8 cellular contexts compared by ENCODE assay signal in the genomic region with DNA sequence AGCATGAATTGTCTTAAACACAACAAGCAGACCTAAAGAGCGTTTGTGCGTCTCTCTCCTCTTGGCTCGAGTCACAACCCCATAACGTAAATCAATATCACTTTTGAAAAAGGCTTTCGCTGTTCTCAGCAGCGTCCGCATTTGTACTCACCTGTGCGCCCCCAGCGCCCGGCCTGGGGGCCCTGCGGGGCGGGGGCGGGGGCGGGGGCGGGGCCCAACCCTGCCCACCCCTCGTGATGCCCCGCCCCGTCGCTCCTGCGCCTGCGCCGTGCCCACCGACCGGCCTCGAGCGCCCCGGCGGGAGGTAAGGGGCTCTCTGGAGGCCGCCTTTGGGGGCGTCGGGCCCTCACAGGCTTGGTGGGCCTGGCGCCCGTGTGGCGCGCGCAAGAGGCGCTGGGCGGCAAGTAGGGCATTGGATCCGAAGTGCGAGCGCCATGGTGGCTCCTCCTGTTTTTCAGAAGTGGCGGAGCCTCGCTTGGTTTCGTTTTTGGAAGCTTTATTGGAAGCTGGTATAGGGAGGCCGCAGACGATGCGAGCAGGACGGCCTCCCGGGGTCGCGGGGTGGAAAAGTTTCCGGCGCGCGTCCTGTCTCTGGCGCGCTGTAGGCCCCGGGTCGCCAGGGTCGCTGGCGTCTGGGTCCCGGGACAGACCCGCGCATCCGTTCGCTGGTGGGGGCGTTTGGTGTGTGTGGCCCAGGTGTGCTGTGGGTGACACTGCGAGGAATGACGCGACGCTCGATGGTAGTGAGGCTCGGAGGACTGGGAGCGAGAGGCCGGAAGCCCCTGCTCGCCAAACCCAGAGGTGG. TPM values are rescaled to one million over a fixed set of nuclear protein-coding genes. Genes with fewer than 3 reads are reported as not detected.
DNase-seq lines count a peak whose midpoint lies in the region; ATAC-seq, FAIRE-seq and TF ChIP-seq lines count a peak whose summit lies in the region.

TSS of gene STX17 (plus strand) at position 252 of the 805 bp plus-strand sequence. CDS start 8,586 bp downstream, outside the sequence.

- intact Hi-C loops in ovary (cut with DNase I), result loop anchor here in 2 of 4 donors (5.0 to 10.0 kb wide), 2 partner anchors 82 to 84 kb away; partner anchors contain the start of gene NR4A3 (in 2 of the 2)

- no peak for TF ChIP-seq CTCF in Loucy (conservative IDR thresholded peaks at IDR 0.05; ENCODE audit: low read length)
- no peak for TF ChIP-seq CTCF in SK-N-SH (IDR thresholded peaks at IDR 0.05)
- TF ChIP-seq CTCF in glutamatergic neuron (IDR thresholded peaks at IDR 0.05; ENCODE audit: partially characterized antibody, unreplicated experiment), result no peak
- peak in 1 of 3 donors; percentile 27 for TF ChIP-seq CTCF in ovary (IDR thresholded peaks at IDR 0.05)

- H3K4me1 ChIP-seq in Loucy (ENCODE audit: insufficient read depth, low read length, poor library complexity, severe bottlenecking) (peaks cover 27% of the 10 kb centered on the region), SK-N-SH (ENCODE audit: control insufficient read depth in 1 of 2, insufficient read depth in 2 of 2, low read depth in 1 of 2, low read length in 1 of 2) (peaks cover 5 to 8% of the 10 kb centered on the region in 2 experiments; a peak in 3 of 4 replicates), ovary (ENCODE audit: insufficient read depth) (peaks cover 1% of the 10 kb centered on the region), thymus (ENCODE audit: control insufficient read depth, insufficient read depth, low read length) (no peaks in the 10 kb centered on the region)

- peaks cover 2% of the 10 kb centered on the region for H3K4me1 Mint-ChIP-seq in glutamatergic neuron (ENCODE audit: low read depth, unreplicated experiment)

- DNase-seq in G401 (ENCODE audit: low spot score), result peak; percentile 72
- peak; percentile 88 for DNase-seq in H54 (ENCODE audit: insufficient read length, low spot score)
- DNase-seq in SK-N-SH, result peak; percentile 98
- DNase-seq in activated naive CD4-positive, alpha-beta T cell treated with anti-CD3 and anti-CD28 coated beads, Interleukin-2, amount 50 U/mL, for 72 hours (ENCODE audit: low spot score in 2 of 2), result peak; percentile 82 to 83
- DNase-seq in glutamatergic neuron, result peak; percentile 83
- peak; percentile 81 to 90 (median 88) for DNase-seq in ovary

- peaks cover 6 to 17% of the 10 kb centered on the region in 2 donors for H3K36me3 Mint-ChIP-seq in activated naive CD4-positive, alpha-beta T cell treated with anti-CD3 and anti-CD28 coated beads, Interleukin-2, amount 50 U/mL, for 72 hours
- H3K36me3 Mint-ChIP-seq in glutamatergic neuron (ENCODE audit: unreplicated experiment), result no peaks in the 10 kb centered on the region

- peaks cover 9% of the 10 kb centered on the region for H3K27me3 Mint-ChIP-seq in glutamatergic neuron (ENCODE audit: unreplicated experiment)

- CTCF ChIA-PET in SK-N-SH (lab: Yijun Ruan, JAX), result interaction anchor here (0.7 to 2.2 kb wide), 5 partner anchors 9 to 722 kb away, joined by 3 to 6 read pairs (median 5); no protein-coding TSS in a partner anchor

- H3K27ac Mint-ChIP-seq in activated naive CD4-positive, alpha-beta T cell treated with anti-CD3 and anti-CD28 coated beads, Interleukin-2, amount 50 U/mL, for 72 hours, result peak within 1 kb of the TSS; percentile 95 to 99
- H3K27ac Mint-ChIP-seq in glutamatergic neuron (ENCODE audit: unreplicated experiment), result peak within 1 kb of the TSS; percentile 28

- no peak for TF ChIP-seq RAD21 in SK-N-SH (IDR thresholded peaks at IDR 0.05; ENCODE audit: low read length)

- H3K27ac ChIP-seq in SK-N-SH (ENCODE audit: low read depth in 2 of 2, low read length in 1 of 2), result peak within 1 kb of the TSS; percentile 86 to 87
- peak within 1 kb of the TSS; percentile 92 to 94 for H3K27ac ChIP-seq in ovary
- H3K27ac ChIP-seq in thymus (ENCODE audit: low read depth), result peak within 1 kb of the TSS; percentile 98

- H3K36me3 ChIP-seq in Loucy (ENCODE audit: insufficient read depth, low read length) (no peaks in the 10 kb centered on the region), SK-N-SH (replicated peaks in 1 of 2; ENCODE audit: control insufficient read depth in 1 of 2, insufficient read depth in 2 of 2, low read length in 1 of 2) (no peaks in the 10 kb centered on the region), ovary (no peaks in the 10 kb centered on the region), thymus (ENCODE audit: control insufficient read depth, insufficient read depth) (no peaks in the 10 kb centered on the region)

- no peaks in the 10 kb centered on the region for H3K27me3 ChIP-seq in Loucy (ENCODE audit: insufficient read depth, low read length, poor library complexity, severe bottlenecking)
- no peaks in the 10 kb centered on the region for H3K27me3 ChIP-seq in SK-N-SH (ENCODE audit: insufficient read depth)
- no peaks in the 10 kb centered on the region for H3K27me3 ChIP-seq in ovary
- no peaks in the 10 kb centered on the region for H3K27me3 ChIP-seq in thymus (ENCODE audit: control insufficient read depth, insufficient read depth)

- H3K9me2 ChIP-seq in Loucy (replicated peaks; ENCODE audit: low read depth, low read length) (no peaks in the 10 kb centered on the region), SK-N-SH (no peaks in the 10 kb centered on the region)

- peak; percentile 69 for TF ChIP-seq POLR2A in H54 (IDR thresholded peaks at IDR 0.05; ENCODE audit: low read depth, low read length)
- TF ChIP-seq POLR2A in ovary (IDR thresholded peaks at IDR 0.05), result peak; percentile 87

- no peaks in the 10 kb centered on the region for H3K9me3 ChIP-seq in Loucy (ENCODE audit: insufficient read depth, low read depth, low read length)
- no peaks in the 10 kb centered on the region for H3K9me3 ChIP-seq in SK-N-SH
- H3K9me3 ChIP-seq in ovary, result no peaks in the 10 kb centered on the region
- H3K9me3 ChIP-seq in thymus (ENCODE audit: control insufficient read depth), result no peaks in the 10 kb centered on the region

- TF ChIP-seq EP300 in SK-N-SH (IDR thresholded peaks at IDR 0.05; ENCODE audit: borderline replicate concordance in 1 of 2, low read depth in 1 of 2, low read length in 1 of 2) (no peak), ovary (IDR thresholded peaks at IDR 0.05) (no peak)

- POLR2A ChIA-PET in SK-N-SH (lab: Yijun Ruan, JAX), result interaction anchor here (0.6 kb wide), 1 partner anchor 9 kb away, joined by 3 read pairs; no protein-coding TSS in a partner anchor

- no peaks in the 10 kb centered on the region for H3F3A ChIP-seq in Loucy (ENCODE audit: low read depth)
- peaks cover 4% of the 10 kb centered on the region for H3F3A ChIP-seq in SK-N-SH (replicated peaks; ENCODE audit: insufficient read depth)

- peak within 1 kb of the TSS; percentile 96 for H3K4me3 Mint-ChIP-seq in glutamatergic neuron (ENCODE audit: unreplicated experiment)

- peak; percentile 70 for FAIRE-seq in H54 (lab: Jason Lieb, UNC)

- H4K20me1 ChIP-seq in Loucy (ENCODE audit: insufficient read depth, low read length, poor library complexity, severe bottlenecking), result peaks cover 8% of the 10 kb centered on the region
- no peaks in the 10 kb centered on the region for H4K20me1 ChIP-seq in SK-N-SH (ENCODE audit: insufficient read depth)

- 3% methylated on average over 35 of the region's 76 CpGs for WGBS in SK-N-SH (ENCODE audit: low lambda C conversion rate)
- WGBS in ovary, 3 donors, result 0% methylated on average over 55 to 76 of the region's 76 CpGs
- under 1% methylated on average over 76 of the region's 76 CpGs for WGBS in thymus

- H3K4me2 ChIP-seq in Loucy (ENCODE audit: low read depth, low read length, poor library complexity, severe bottlenecking), result peak within 1 kb of the TSS; percentile 82
- peak within 1 kb of the TSS; percentile 86 for H3K4me2 ChIP-seq in SK-N-SH

- H3K4me3 ChIP-seq in Loucy (ENCODE audit: low read length, poor library complexity, severe bottlenecking) (peak within 1 kb of the TSS; percentile 89), SK-N-SH (ENCODE audit: low read depth in 2 of 2, low read length in 1 of 2) (peak within 1 kb of the TSS; percentile 81 to 82), ovary (peak within 1 kb of the TSS; percentile 90), thymus (ENCODE audit: low read length) (peak within 1 kb of the TSS; percentile 78)

- peak within 1 kb of the TSS; percentile 77 for H3K9ac ChIP-seq in Loucy (ENCODE audit: low read depth, low read length, poor library complexity, severe bottlenecking)
- H3K9ac ChIP-seq in SK-N-SH, result peak within 1 kb of the TSS; percentile 94

- peak within 1 kb of the TSS; percentile 89 for H2AFZ ChIP-seq in Loucy (ENCODE audit: low read length)
- peak within 1 kb of the TSS; percentile 99 for H2AFZ ChIP-seq in SK-N-SH (ENCODE audit: low read depth)

- ATAC-seq in activated naive CD4-positive, alpha-beta T cell treated with anti-CD3 and anti-CD28 coated beads, Interleukin-2, amount 50 U/mL, for 72 hours, result peak; percentile 90 to 94

- in situ Hi-C loops in G401 (cut with HindIII; ENCODE audit: low sequenced_read_pairs), result no loop called here

- H3K79me2 ChIP-seq in Loucy (ENCODE audit: insufficient read depth, low read length) (peaks cover 24% of the 10 kb centered on the region), SK-N-SH (ENCODE audit: insufficient read depth) (peaks cover 34% of the 10 kb centered on the region)

- H3K9me3 Mint-ChIP-seq in activated naive CD4-positive, alpha-beta T cell treated with anti-CD3 and anti-CD28 coated beads, Interleukin-2, amount 50 U/mL, for 72 hours, result no peaks in the 10 kb centered on the region
- peaks cover 6% of the 10 kb centered on the region for H3K9me3 Mint-ChIP-seq in glutamatergic neuron (ENCODE audit: unreplicated experiment)

TF ChIP-seq in SK-N-SH, 30 proteins besides CTCF, POLR2A, EP300 and RAD21 (continues in another document):
- no peak for TF ChIP-seq SMC3 (IDR thresholded peaks at IDR 0.05; ENCODE audit: low read depth, low read length)
- TF ChIP-seq TEAD4 (IDR thresholded peaks at IDR 0.05; ENCODE audit: borderline replicate concordance, insufficient read depth), result no peak
- TF ChIP-seq CHD2 (IDR thresholded peaks at IDR 0.05; ENCODE audit: low read length, partially characterized antibody), result no peak
- TF ChIP-seq NFIC (IDR thresholded peaks at IDR 0.05; ENCODE audit: borderline replicate concordance), result no peak
- peak; percentile 94 for TF ChIP-seq POLR2AphosphoS5 (IDR thresholded peaks at IDR 0.05; ENCODE audit: low read depth, low read length)

RNA-seq across cellular contexts. Expression of gene STX17, which starts in this region (rescaled TPM):
- total RNA-seq in G401 (2014; rRNA removed; shearing (Covaris generic)), result 3.4 and 11.8 TPM in 2 replicates
- polyA plus RNA-seq in SK-N-SH (2012; rRNA removed), result 6.1 and 6.9 TPM in 2 replicates
- polyA plus RNA-seq in SK-N-SH (2012; cell fraction: cytosol; rRNA removed), result 7.2 and 8.4 TPM in 2 replicates
- 7.8 and 14.1 TPM in 2 replicates for polyA plus RNA-seq in SK-N-SH (2012; cell fraction: nucleus; rRNA removed)
- total RNA-seq in activated naive CD4-positive, alpha-beta T cell treated with anti-CD3 and anti-CD28 coated beads, Interleukin-2, amount 50 U/mL, for 72 hours, result 10 to 100 TPM; 27.9 to 31.4 TPM
- 14.1 TPM for total RNA-seq in glutamatergic neuron (ENCODE audit: unreplicated experiment)
- 10 to 100 TPM; 27.9 to 43.1 (median 33.9) TPM for total RNA-seq in ovary
- polyA plus RNA-seq in ovary, result 10 to 100 TPM in 1 of 2 donors, 1 to 10 TPM in 1; 7.7 to 17.4 TPM
- 7.5 TPM for polyA plus RNA-seq in thymus

Comparison
In these comparisons a context has a peak if more than half of its experiments do, and no peak if none do; other contexts are left out.
1. Peak in every context shown above with its lines: DNase-seq, ATAC-seq, H3K4me3 ChIP-seq and H3K27ac ChIP-seq.